In the genomic region with DNA sequence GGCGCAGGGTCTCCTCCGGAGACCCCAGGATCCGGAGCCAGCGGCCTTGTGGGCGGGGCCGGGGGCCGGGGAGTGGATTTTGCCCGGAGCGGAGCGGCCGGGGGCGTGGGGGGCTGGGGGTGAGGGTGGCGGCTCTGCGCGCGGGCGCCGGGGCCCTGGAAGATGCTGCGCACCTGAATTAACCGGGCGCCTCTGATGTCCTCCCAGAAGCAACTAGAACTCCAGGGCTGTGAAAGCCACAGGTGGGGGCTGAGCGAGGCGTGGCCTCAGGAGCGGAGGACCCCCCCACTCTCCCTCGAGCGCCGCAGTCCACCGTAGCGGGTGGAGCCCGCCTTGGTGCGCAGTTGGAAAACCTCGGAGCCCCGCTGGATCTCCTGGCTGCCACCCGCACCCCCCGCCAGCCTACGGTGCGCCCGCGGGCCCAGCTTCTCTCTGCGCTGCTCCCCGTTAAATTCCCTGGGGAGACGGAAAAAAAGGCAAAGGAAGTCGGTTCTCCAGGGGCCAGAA, we compare ENCODE assay signal across 9 cellular contexts. TPM values are rescaled to one million over a fixed set of nuclear protein-coding genes. Genes with fewer than 3 reads are reported as not detected.
DNase-seq lines count a peak whose midpoint lies in the region; TF ChIP-seq lines count a peak whose summit lies in the region.
"Had no signal": no experiment of that assay in that cellular context is flagged by ENCODE, and none has a peak within 500 bp of the region (broad histone marks: within the 10 kb centered on the region; RNA-seq: fewer than 3 reads in every experiment).

No MANE protein-coding gene starts in this region.

- TF ChIP-seq RAD21 in SK-N-SH (IDR thresholded peaks at IDR 0.05; ENCODE audit: low read length) = no peak

- H3K4me2 ChIP-seq in SK-N-SH = peak overlapping the region; percentile 98

- H3K4me1 ChIP-seq in SK-N-SH (ENCODE audit: control insufficient read depth in 1 of 2, insufficient read depth in 2 of 2, low read depth in 1 of 2, low read length in 1 of 2) (peaks cover 4 to 24% of the 10 kb centered on the region in 2 experiments; a peak in 1 of 4 replicates), ectodermal cell (ENCODE audit: control insufficient read depth, insufficient read depth, low read length) (peaks cover 14% of the 10 kb centered on the region), tibial artery (peaks cover 0 to 29% (median 21%) of the 10 kb centered on the region in 4 donors)

- DNase-seq in NCI-H510A treated with DMSO at 0.1 percent for 48 hours (lab: John Stamatoyannopoulos, UW) (peak; percentile 7), NCI-H510A (lab: John Stamatoyannopoulos, UW) (no peak), SK-N-SH (peak; percentile 87), medulla oblongata (ENCODE audit: extremely low spot score) (peak; percentile 20), tibial artery (no peak), foreskin melanocyte (no peak), COR-L47 (lab: John Stamatoyannopoulos, UW) (no peak)
- DNase-seq: DND-41 had no signal

- H3K4me3 ChIP-seq in SK-N-SH (ENCODE audit: low read depth in 2 of 2, low read length in 1 of 2) = peak overlapping the region; percentile 83 to 98
- peak overlapping the region; percentile 74 for H3K4me3 ChIP-seq in ectodermal cell (ENCODE audit: insufficient read depth, low read depth, low read length)
- peak overlapping the region; percentile 81 to 93 for H3K4me3 ChIP-seq in tibial artery

- intact Hi-C loops in tibial artery (cut with DNase I; ENCODE audit: low total_unique reads) = no loop called here

- peak overlapping the region; percentile 87 for H2AFZ ChIP-seq in SK-N-SH (ENCODE audit: low read depth)

- CTCF ChIA-PET in SK-N-SH (lab: Yijun Ruan, JAX) = interaction anchor here (1.2 to 2.3 kb wide), 3 partner anchors 18 to 119 kb away, joined by 3 to 7 read pairs (median 4); partner anchors contain the start of gene GAA

- H3K9me3 ChIP-seq in SK-N-SH = no peaks in the 10 kb centered on the region
- no peaks in the 10 kb centered on the region for H3K9me3 ChIP-seq in ectodermal cell (ENCODE audit: control insufficient read depth, low read length)
- H3K9me3 ChIP-seq in tibial artery = no peaks in the 10 kb centered on the region

- POLR2A ChIA-PET in SK-N-SH (lab: Yijun Ruan, JAX) = interaction anchor here (0.6 to 1.2 kb wide), 3 partner anchors 14 to 119 kb away, joined by 3 read pairs; partner anchors contain the start of gene GAA

- H3F3A ChIP-seq in SK-N-SH (replicated peaks; ENCODE audit: insufficient read depth) = peaks cover 9% of the 10 kb centered on the region

- TF ChIP-seq EP300 in SK-N-SH (IDR thresholded peaks at IDR 0.05; ENCODE audit: borderline replicate concordance in 1 of 2, low read depth in 1 of 2, low read length in 1 of 2) = no peak

- peaks cover 19% of the 10 kb centered on the region for H4K20me1 ChIP-seq in SK-N-SH (ENCODE audit: insufficient read depth)

- 7% methylated on average over 32 of the region's 43 CpGs for WGBS in SK-N-SH (ENCODE audit: low lambda C conversion rate)
- 2% methylated on average over 43 of the region's 43 CpGs for WGBS in ectodermal cell, 2 experiments

- H3K36me3 ChIP-seq in SK-N-SH (replicated peaks in 1 of 2; ENCODE audit: control insufficient read depth in 1 of 2, insufficient read depth in 2 of 2, low read length in 1 of 2) (peaks cover 11 to 15% of the 10 kb centered on the region in 2 experiments), ectodermal cell (ENCODE audit: control insufficient read depth, insufficient read depth, low read length) (no peaks in the 10 kb centered on the region), tibial artery (peaks cover 0 to 40% (median 22%) of the 10 kb centered on the region in 3 donors)

- peaks cover 45% of the 10 kb centered on the region; the same call in 1 of the 2 replicates for H3K79me2 ChIP-seq in SK-N-SH (ENCODE audit: insufficient read depth)

- H3K9ac ChIP-seq in SK-N-SH = peak overlapping the region; percentile 88

- no peaks in the 10 kb centered on the region for H3K27me3 ChIP-seq in SK-N-SH (ENCODE audit: insufficient read depth)
- H3K27me3 ChIP-seq in ectodermal cell (ENCODE audit: control insufficient read depth, insufficient read depth, low read length, poor library complexity, severe bottlenecking) = no peaks in the 10 kb centered on the region
- H3K27me3 ChIP-seq in tibial artery = no peaks in the 10 kb centered on the region

- no peaks in the 10 kb centered on the region for H3K9me2 ChIP-seq in SK-N-SH

- no peak for TF ChIP-seq CTCF in SK-N-SH (IDR thresholded peaks at IDR 0.05)
- TF ChIP-seq CTCF in tibial artery (IDR thresholded peaks at IDR 0.05) = no peak

- peak overlapping the region; percentile 66 to 82; a peak in 2 of 4 replicates for H3K27ac ChIP-seq in SK-N-SH (ENCODE audit: low read depth in 2 of 2, low read length in 1 of 2)
- H3K27ac ChIP-seq in ectodermal cell (ENCODE audit: insufficient read depth, low read depth, low read length, poor library complexity, severe bottlenecking) = no peak overlapping the region
- peak overlapping the region; percentile 78 to 82 for H3K27ac ChIP-seq in tibial artery

TF ChIP-seq in SK-N-SH, 30 proteins besides CTCF, POLR2A, EP300 and RAD21:
- no peak for TF ChIP-seq POLR2AphosphoS5 (IDR thresholded peaks at IDR 0.05; ENCODE audit: low read depth, low read length)
- no peak for TF ChIP-seq TEAD4 (IDR thresholded peaks at IDR 0.05; ENCODE audit: borderline replicate concordance, insufficient read depth)
- TF ChIP-seq IRF3 (IDR thresholded peaks at IDR 0.05; ENCODE audit: low read depth, low read length) = no peak
- no peak for TF ChIP-seq JUND (IDR thresholded peaks at IDR 0.05)

RNA-seq across cellular contexts. Expression of gene SLC26A11, which starts 0.5 kb away (rescaled TPM):
- polyA plus RNA-seq in SK-N-SH (2012; rRNA removed) = 32.7 and 35.9 TPM in 2 replicates
- 11.6 and 17.7 TPM in 2 replicates for polyA plus RNA-seq in SK-N-SH (2012; cell fraction: cytosol; rRNA removed)
- 102 and 109 TPM in 2 replicates for polyA plus RNA-seq in SK-N-SH (2012; cell fraction: nucleus; rRNA removed)
- polyA plus RNA-seq in ectodermal cell (2013, experiment 1 of 4) = 25.6 TPM
- polyA plus RNA-seq in ectodermal cell (2013, experiment 2 of 4) = 23.9 TPM
- polyA plus RNA-seq in ectodermal cell (2013, experiment 3 of 4) = 19.0 TPM
- 19.4 TPM for polyA plus RNA-seq in ectodermal cell (2013, experiment 4 of 4)

RNA-seq across cellular contexts. Expression of gene SGSH, which starts 0.6 kb away (rescaled TPM):
- 96.5 and 161 TPM in 2 replicates for polyA plus RNA-seq in SK-N-SH (2012; rRNA removed)
- 86.9 and 93.2 TPM in 2 replicates for polyA plus RNA-seq in SK-N-SH (2012; cell fraction: cytosol; rRNA removed)
- 459 and 571 TPM in 2 replicates for polyA plus RNA-seq in SK-N-SH (2012; cell fraction: nucleus; rRNA removed)
- polyA plus RNA-seq in ectodermal cell (2013, experiment 1 of 4) = 29.9 TPM
- 30.9 TPM for polyA plus RNA-seq in ectodermal cell (2013, experiment 2 of 4)
- polyA plus RNA-seq in ectodermal cell (2013, experiment 3 of 4) = 22.5 TPM
- 24.3 TPM for polyA plus RNA-seq in ectodermal cell (2013, experiment 4 of 4)

RNA-seq across cellular contexts. Expression of gene RNF213, which starts 39.9 kb away (rescaled TPM):
- 53.5 and 57.5 TPM in 2 replicates for polyA plus RNA-seq in SK-N-SH (2012; rRNA removed)
- 28.1 and 37.8 TPM in 2 replicates for polyA plus RNA-seq in SK-N-SH (2012; cell fraction: cytosol; rRNA removed)
- 265 and 299 TPM in 2 replicates for polyA plus RNA-seq in SK-N-SH (2012; cell fraction: nucleus; rRNA removed)
- 14.6 TPM for polyA plus RNA-seq in ectodermal cell (2013, experiment 1 of 4)
- 17.1 TPM for polyA plus RNA-seq in ectodermal cell (2013, experiment 2 of 4)
- 13.3 TPM for polyA plus RNA-seq in ectodermal cell (2013, experiment 3 of 4)
- 18.4 TPM for polyA plus RNA-seq in ectodermal cell (2013, experiment 4 of 4)

RNA-seq across cellular contexts. Expression of gene CARD14, which starts 50.9 kb away (rescaled TPM):
- polyA plus RNA-seq in SK-N-SH (2012; rRNA removed) = 0.05 TPM in 1 of 2 replicates, not detected in the other
- polyA plus RNA-seq in SK-N-SH (2012; cell fraction: cytosol; rRNA removed) = not detected in 2 replicates
- polyA plus RNA-seq in SK-N-SH (2012; cell fraction: nucleus; rRNA removed) = 0.13 and 0.19 TPM in 2 replicates
- polyA plus RNA-seq in ectodermal cell (2013, experiment 1 of 4) = 0.72 TPM
- 0.53 TPM for polyA plus RNA-seq in ectodermal cell (2013, experiment 2 of 4)
- 0.48 TPM for polyA plus RNA-seq in ectodermal cell (2013, experiment 3 of 4)
- 0.89 TPM for polyA plus RNA-seq in ectodermal cell (2013, experiment 4 of 4)

Comparison
In these comparisons a context has a peak if more than half of its experiments do, and no peak if none do; other contexts are left out.
1. DNase-seq: peak in NCI-H510A treated with DMSO at 0.1 percent for 48 hours (single experiment), SK-N-SH (single experiment) and medulla oblongata (single experiment); none in NCI-H510A (single experiment), tibial artery (0 of 2), foreskin melanocyte (single experiment) and COR-L47 (single experiment).
2. Peak in every context shown above with its lines, with median percentiles within 50 percentile points of each other: H3K4me3 ChIP-seq.